In the genomic region with DNA sequence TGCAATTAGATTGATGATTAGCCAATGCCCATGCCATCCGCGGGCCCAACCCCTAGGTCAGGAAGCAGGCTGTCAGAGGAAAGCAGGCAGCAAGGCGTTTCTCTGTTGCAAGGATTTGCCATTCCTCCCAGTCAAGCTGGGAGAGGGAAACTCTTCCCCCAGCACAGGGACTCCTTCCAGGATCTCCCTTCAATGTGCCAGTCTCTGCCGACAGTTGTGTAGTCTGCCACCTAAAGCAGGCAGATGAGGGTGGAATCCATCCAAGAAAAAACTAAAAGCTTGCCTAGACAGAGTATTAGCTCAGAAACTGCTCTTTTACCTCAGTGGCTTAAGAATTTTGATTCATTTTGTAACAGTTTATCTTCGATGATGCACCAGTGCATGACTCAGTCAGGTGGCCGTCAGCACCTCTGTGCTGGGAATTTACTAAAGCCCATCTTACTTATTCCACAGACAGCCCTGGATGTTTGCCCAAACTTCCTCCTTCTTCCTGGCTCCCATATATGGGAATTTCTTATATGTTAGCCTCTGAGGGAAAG, we compare ENCODE assay signal across 13 cellular contexts.
DNase-seq lines count a peak whose midpoint lies in the region; ATAC-seq and TF ChIP-seq lines count a peak whose summit lies in the region.
"Had no signal": no experiment of that assay in that cellular context is flagged by ENCODE, and none has a peak within 500 bp of the region (broad histone marks: within the 10 kb centered on the region; RNA-seq: fewer than 3 reads in every experiment).

No MANE protein-coding gene starts in this region.

- H3K9me3 Mint-ChIP-seq in activated naive CD8-positive, alpha-beta T cell treated with anti-CD3 and anti-CD28 coated beads, Interleukin-2, amount 50 U/mL, for 24 hours: no peaks in the 10 kb centered on the region
- H3K9me3 Mint-ChIP-seq: activated CD4-positive, alpha-beta memory T cell treated with anti-CD3 and anti-CD28 coated beads for 36 hours; activated naive CD4-positive, alpha-beta T cell treated with anti-CD3 and anti-CD28 coated beads for 36 hours had no signal

- no peaks in the 10 kb centered on the region for H3K4me1 Mint-ChIP-seq in activated naive CD8-positive, alpha-beta T cell treated with anti-CD3 and anti-CD28 coated beads, Interleukin-2, amount 50 U/mL, for 24 hours

- no peaks in the 10 kb centered on the region for H3K9me3 ChIP-seq in PC-9 (ENCODE audit: insufficient read depth, low read depth)
- H3K9me3 ChIP-seq: right atrium auricular region had no signal

- TF ChIP-seq CTCF in PC-9 (conservative IDR thresholded peaks at IDR 0.05) (no peak), epithelial cell of esophagus (IDR thresholded peaks at IDR 0.05; ENCODE audit: insufficient read depth, low read depth, low read length, missing control alignments) (no peak), omental fat pad (IDR thresholded peaks at IDR 0.05) (no peak)

- no peaks in the 10 kb centered on the region for H3K79me2 ChIP-seq in PC-9 (ENCODE audit: low read depth)

- H4K20me1 ChIP-seq in PC-9 (ENCODE audit: insufficient read depth): no peaks in the 10 kb centered on the region

- peaks cover 5% of the 10 kb centered on the region for H3K27me3 Mint-ChIP-seq in activated naive CD8-positive, alpha-beta T cell treated with anti-CD3 and anti-CD28 coated beads, Interleukin-2, amount 50 U/mL, for 24 hours

- no peaks in the 10 kb centered on the region for H3K4me1 ChIP-seq in PC-9 (replicated peaks; ENCODE audit: insufficient read depth)

- no peaks in the 10 kb centered on the region for H3K27me3 ChIP-seq in PC-9 (ENCODE audit: insufficient read depth, low read depth)
- H3K27me3 ChIP-seq: right atrium auricular region had no signal

- peak overlapping the region; percentile 9 for H3K4me2 ChIP-seq in PC-9

- H3K27ac Mint-ChIP-seq in activated naive CD8-positive, alpha-beta T cell treated with anti-CD3 and anti-CD28 coated beads, Interleukin-2, amount 50 U/mL, for 24 hours: no peak overlapping the region
- H3K27ac Mint-ChIP-seq: activated CD4-positive, alpha-beta memory T cell treated with anti-CD3 and anti-CD28 coated beads for 36 hours; activated naive CD4-positive, alpha-beta T cell treated with anti-CD3 and anti-CD28 coated beads for 36 hours had no signal

- no peak overlapping the region for H3K27ac ChIP-seq in PC-9
- H3K27ac ChIP-seq: right atrium auricular region had no signal

- no TSS peak for BruUV-seq in PC-9 (replicated peaks; lab: Mats Ljungman, UMichigan)

- CTCF ChIA-PET in PC-9 (lab: Charles Lee): no interaction called here

- ATAC-seq in omental fat pad (ENCODE audit: low FRiP score): peak; percentile 85
- no peak for ATAC-seq in HG03095 (IDR thresholded peaks at IDR 0.05; ENCODE audit: unreplicated experiment)
- no peak for ATAC-seq in HG02981 (IDR thresholded peaks at IDR 0.05; ENCODE audit: unreplicated experiment)
- ATAC-seq in activated naive CD8-positive, alpha-beta T cell treated with anti-CD3 and anti-CD28 coated beads, Interleukin-2, amount 50 U/mL, for 24 hours: no peak
- ATAC-seq in GM21390 (IDR thresholded peaks at IDR 0.05; ENCODE audit: unreplicated experiment): no peak

- H3F3A ChIP-seq in PC-9 (ENCODE audit: insufficient read depth, low read depth): no peaks in the 10 kb centered on the region

- no peak overlapping the region for H3K4me3 ChIP-seq in PC-9
- no peak overlapping the region for H3K4me3 ChIP-seq in epithelial cell of esophagus (ENCODE audit: low read length)
- H3K4me3 ChIP-seq: right atrium auricular region had no signal

- no peaks in the 10 kb centered on the region for H3K36me3 ChIP-seq in PC-9 (ENCODE audit: low read depth)
- H3K36me3 ChIP-seq: right atrium auricular region had no signal

- POLR2A ChIA-PET in PC-9 (lab: Charles Lee; ENCODE audit: unreplicated experiment): no interaction called here

- H3K9me2 ChIP-seq in PC-9 (ENCODE audit: insufficient read depth): no peaks in the 10 kb centered on the region

- H2AFZ ChIP-seq in PC-9: no peak overlapping the region

- no peaks in the 10 kb centered on the region for H3K36me3 Mint-ChIP-seq in activated naive CD8-positive, alpha-beta T cell treated with anti-CD3 and anti-CD28 coated beads, Interleukin-2, amount 50 U/mL, for 24 hours (ENCODE audit: low read depth)
- H3K36me3 Mint-ChIP-seq: activated CD4-positive, alpha-beta memory T cell treated with anti-CD3 and anti-CD28 coated beads for 36 hours had no signal

- H3K4me3 Mint-ChIP-seq in activated naive CD8-positive, alpha-beta T cell treated with anti-CD3 and anti-CD28 coated beads, Interleukin-2, amount 50 U/mL, for 24 hours: no peak overlapping the region
- H3K4me3 Mint-ChIP-seq: activated CD4-positive, alpha-beta memory T cell treated with anti-CD3 and anti-CD28 coated beads for 36 hours; activated naive CD4-positive, alpha-beta T cell treated with anti-CD3 and anti-CD28 coated beads for 36 hours had no signal

- DNase-seq in EL (peak; percentile 80), PC-9 (no peak), epithelial cell of esophagus (ENCODE audit: low read depth) (peak; percentile 90), omental fat pad (ENCODE audit: low spot score) (no peak)
- DNase-seq in activated naive CD8-positive, alpha-beta T cell treated with anti-CD3 and anti-CD28 coated beads, Interleukin-2, amount 50 U/mL, for 24 hours: no peak
- DNase-seq: activated CD4-positive, alpha-beta memory T cell treated with anti-CD3 and anti-CD28 coated beads for 36 hours; activated naive CD4-positive, alpha-beta T cell treated with anti-CD3 and anti-CD28 coated beads for 36 hours; Kasumi-1; substantia nigra had no signal

- intact Hi-C loops in PC-9 (cut with micrococcal nuclease; ENCODE audit: unreplicated experiment): no loop called here

Comparison
In these comparisons a context has a peak if more than half of its experiments do, and no peak if none do; other contexts are left out.
1. DNase-seq: peak in EL (single experiment) and epithelial cell of esophagus (single experiment); none in PC-9 (0 of 2), omental fat pad (single experiment) and activated naive CD8-positive, alpha-beta T cell treated with anti-CD3 and anti-CD28 coated beads, Interleukin-2, amount 50 U/mL, for 24 hours (single experiment).